In the genomic region with DNA sequence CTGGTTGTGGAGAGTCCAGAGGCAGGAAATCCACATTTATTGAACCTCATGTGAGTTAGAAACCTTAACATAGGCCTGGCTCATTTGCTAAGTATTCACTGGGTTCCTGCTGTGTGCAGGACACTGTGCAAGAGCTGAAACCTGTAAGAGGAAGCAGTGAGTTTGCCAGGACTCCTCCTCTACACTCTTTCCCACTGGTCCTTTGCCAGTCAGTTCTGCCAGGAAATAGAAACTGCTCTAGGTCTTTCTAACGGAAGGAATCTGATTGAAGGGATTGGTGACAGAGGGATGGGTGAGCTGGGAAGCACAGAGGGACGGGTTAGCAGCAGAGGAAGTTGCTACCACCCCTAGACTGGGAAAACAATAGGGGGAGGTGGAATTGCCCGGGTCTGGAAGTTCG, we compare ENCODE assay signal across 13 cellular contexts.
A peak's percentile ranks its signal among the peaks of the same experiment; 100 is the strongest.
DNase-seq lines count a peak whose midpoint lies in the region; ATAC-seq, FAIRE-seq and TF ChIP-seq lines count a peak whose summit lies in the region.
"Had no signal": no experiment of that assay in that cellular context is flagged by ENCODE, and none has a peak within 500 bp of the region (broad histone marks: within the 10 kb centered on the region; RNA-seq: fewer than 3 reads in every experiment).

No MANE protein-coding gene starts in this region.

- H4K91ac ChIP-seq in trophoblast cell (ENCODE audit: low read depth, low read length), result no peak overlapping the region

- no peak overlapping the region for H3K14ac ChIP-seq in trophoblast cell (ENCODE audit: low read length)

- H3F3A ChIP-seq in GM23248 (ENCODE audit: insufficient read depth), result peaks cover 44% of the 10 kb centered on the region

- H3K4me2 ChIP-seq in GM23248 (ENCODE audit: unreplicated experiment) (peak overlapping the region; percentile 67), trophoblast cell (ENCODE audit: low read length) (no peak overlapping the region)

- H3K79me2 ChIP-seq in GM23248 (ENCODE audit: insufficient read depth) (no peaks in the 10 kb centered on the region), trophoblast cell (ENCODE audit: control insufficient read depth, insufficient read depth, low read length, poor library complexity) (no peaks in the 10 kb centered on the region)

- no peaks in the 10 kb centered on the region for H3K27me3 ChIP-seq in GM23248 (replicated peaks; ENCODE audit: insufficient read depth)
- H3K27me3 ChIP-seq in trophoblast cell (ENCODE audit: insufficient read depth, low read length), result no peaks in the 10 kb centered on the region
- H3K27me3 ChIP-seq in gastroesophageal sphincter, result no peaks in the 10 kb centered on the region
- H3K27me3 ChIP-seq: right lobe of liver, transverse colon had no signal

- H4K8ac ChIP-seq in trophoblast cell (ENCODE audit: low read depth, low read length), result no peak overlapping the region

- H2AFZ ChIP-seq in GM23248 (peak overlapping the region; percentile 40; the same call in 1 of the 2 replicates), trophoblast cell (ENCODE audit: insufficient read depth, low read length, poor library complexity) (no peak overlapping the region)

- H3K4me1 ChIP-seq in GM23248 (ENCODE audit: insufficient read depth) (peaks cover 42% of the 10 kb centered on the region), trophoblast cell (ENCODE audit: control insufficient read depth in 1 of 2, insufficient read depth in 2 of 2, low read length in 2 of 2) (peaks cover 4 to 7% of the 10 kb centered on the region in 2 experiments), gastroesophageal sphincter (no peaks in the 10 kb centered on the region)
- H3K4me1 ChIP-seq: right lobe of liver had no signal

- H3K27ac ChIP-seq in GM23248 (peak overlapping the region; percentile 93), trophoblast cell (ENCODE audit: low read depth, low read length) (peak overlapping the region; percentile 16), gastroesophageal sphincter (no peak overlapping the region)
- H3K27ac ChIP-seq: HL-60, right lobe of liver, transverse colon had no signal

- no peak overlapping the region for H3K18ac ChIP-seq in trophoblast cell (ENCODE audit: low read length)

- ATAC-seq in esophagus mucosa, result peak; percentile 66
- no peak for ATAC-seq in gastroesophageal sphincter
- ATAC-seq in GM19324 (IDR thresholded peaks at IDR 0.05; ENCODE audit: low FRiP score, unreplicated experiment), result no peak
- ATAC-seq in HG03457 (IDR thresholded peaks at IDR 0.05; ENCODE audit: unreplicated experiment), result no peak

- H2BK5ac ChIP-seq in trophoblast cell (ENCODE audit: low read depth, low read length, poor library complexity), result no peak overlapping the region

- H3K9me3 ChIP-seq in GM23248 (ENCODE audit: low read depth) (no peaks in the 10 kb centered on the region), trophoblast cell (ENCODE audit: insufficient read depth, low read depth, low read length) (no peaks in the 10 kb centered on the region), gastroesophageal sphincter (no peaks in the 10 kb centered on the region)
- H3K9me3 ChIP-seq: right lobe of liver, transverse colon had no signal

- no peak overlapping the region for H4K12ac ChIP-seq in trophoblast cell (ENCODE audit: low read depth, low read length)

- H3K9ac ChIP-seq in GM23248, result peak overlapping the region; percentile 68
- H3K9ac ChIP-seq in trophoblast cell (ENCODE audit: low read length), result no peak overlapping the region

- H4K20me1 ChIP-seq in GM23248 (ENCODE audit: insufficient read depth), result no peaks in the 10 kb centered on the region

- H2AK5ac ChIP-seq in trophoblast cell (ENCODE audit: low read length), result no peak overlapping the region

- TF ChIP-seq EP300 in gastroesophageal sphincter (IDR thresholded peaks at IDR 0.05), result no peak

- no peak overlapping the region for H2BK12ac ChIP-seq in trophoblast cell (ENCODE audit: low read length)

- no peak for TF ChIP-seq CTCF in gastroesophageal sphincter (IDR thresholded peaks at IDR 0.05)

- TF ChIP-seq POLR2A in gastroesophageal sphincter (IDR thresholded peaks at IDR 0.05), result no peak

- no peaks in the 10 kb centered on the region for H3K9me2 ChIP-seq in GM23248 (ENCODE audit: insufficient read depth)

- H3K23ac ChIP-seq in trophoblast cell (ENCODE audit: low read length), result no peak overlapping the region

- H2BK120ac ChIP-seq in trophoblast cell (ENCODE audit: insufficient read depth, low read length, poor library complexity), result no peak overlapping the region

- H3K4me3 ChIP-seq in GM23248, result peak overlapping the region; percentile 20
- no peak overlapping the region for H3K4me3 ChIP-seq in trophoblast cell (ENCODE audit: low read depth, low read length)
- no peak overlapping the region for H3K4me3 ChIP-seq in gastroesophageal sphincter
- H3K4me3 ChIP-seq: right lobe of liver, transverse colon had no signal

- DNase-seq in GM23248, result peak; percentile 87
- peak; percentile 57 for DNase-seq in RCC 7860 (ENCODE audit: low spot score)
- no peak for DNase-seq in trophoblast cell
- DNase-seq: activated T-cell treated with anti-CD3 and anti-CD28 coated beads, Interleukin-2, amount 50 U/mL, for 24 hours; head of caudate nucleus; NCI-H187 treated with DMSO at 0.1 percent for 48 hours; right lobe of liver; transverse colon had no signal

- in situ Hi-C loops in GM23248 (cut with MboI), result no loop called here

- no peak overlapping the region for H3K4ac ChIP-seq in trophoblast cell (ENCODE audit: low read depth, low read length)

- no peaks in the 10 kb centered on the region for H3K36me3 ChIP-seq in GM23248 (ENCODE audit: low read depth)
- H3K36me3 ChIP-seq in trophoblast cell (ENCODE audit: control insufficient read depth in 1 of 2, insufficient read depth in 2 of 2, low read length in 2 of 2), result no peaks in the 10 kb centered on the region
- no peaks in the 10 kb centered on the region for H3K36me3 ChIP-seq in gastroesophageal sphincter
- H3K36me3 ChIP-seq: right lobe of liver, transverse colon had no signal

- peak; percentile 54 for FAIRE-seq in RCC 7860 (lab: Jason Lieb, UNC)

- 34% methylated on average over 4 of the region's 4 CpGs for WGBS in GM23248 (ENCODE audit: low coverage in 1 of 2, low lambda C conversion rate in 2 of 2, missing lambda C conversion rate in 2 of 2), 2 experiments
- WGBS in trophoblast cell (ENCODE audit: extremely low coverage, insufficient coverage, insufficient read length), result no CpG with 5 or more reads among the region's 4 CpGs
- 70% methylated on average over 4 of the region's 4 CpGs; no CpG with 5 or more reads in 1 of the 2 donors for WGBS in gastroesophageal sphincter (ENCODE audit: low coverage in 1 of 2), 2 donors

- H3K79me1 ChIP-seq in trophoblast cell (ENCODE audit: low read length), result peaks cover 4% of the 10 kb centered on the region

Comparison
In these comparisons a context has a peak if more than half of its experiments do, and no peak if none do; other contexts are left out.
1. DNase-seq: peak in GM23248 (single experiment) and RCC 7860 (single experiment); none in trophoblast cell (0 of 2).
2. H3K27ac ChIP-seq: peak in GM23248 (single experiment) and trophoblast cell (single experiment); none in gastroesophageal sphincter (0 of 4).